17 cellular contexts compared by ENCODE assay signal in the genomic region with DNA sequence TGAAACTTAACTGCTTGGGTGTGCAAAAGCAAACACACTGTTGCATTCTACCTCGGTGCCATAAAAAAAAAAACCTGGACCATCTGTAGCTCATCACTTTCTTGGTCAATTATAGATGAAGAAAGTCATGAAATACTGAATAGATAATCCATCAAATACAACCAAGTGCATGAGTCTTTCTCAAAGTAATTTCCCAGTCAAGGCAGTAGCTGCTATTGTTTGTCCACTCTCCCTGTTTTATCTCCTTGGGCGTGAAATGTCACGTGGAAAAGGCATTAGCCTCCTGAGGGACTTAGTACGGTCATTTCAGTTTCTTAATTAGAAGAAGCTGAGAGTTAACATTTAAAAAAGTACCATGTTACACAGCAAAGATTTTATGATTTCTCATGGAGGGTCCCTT.
DNase-seq lines count a peak whose midpoint lies in the region; TF ChIP-seq lines count a peak whose summit lies in the region.
"Had no signal": no experiment of that assay in that cellular context is flagged by ENCODE, and none has a peak within 500 bp of the region (broad histone marks: within the 10 kb centered on the region; RNA-seq: fewer than 3 reads in every experiment).

No MANE protein-coding gene starts in this region.

- H3K36me3 ChIP-seq in ACC112 (ENCODE audit: insufficient read depth, low read length) (no peaks in the 10 kb centered on the region), OCI-LY1 (ENCODE audit: insufficient read depth, low read length) (no peaks in the 10 kb centered on the region), neural progenitor cell (no peaks in the 10 kb centered on the region), right atrium auricular region (no peaks in the 10 kb centered on the region)
- H3K36me3 ChIP-seq: BLaER1 treated with 17β-estradiol and CSF1 and Interleukin-3, amounts not matched to agents 10 nM and 100 nM had no signal

- H3K9me3 Mint-ChIP-seq in neural progenitor cell = no peaks in the 10 kb centered on the region
- H3K9me3 Mint-ChIP-seq: HFFc6 had no signal

- H3K9me2 ChIP-seq in OCI-LY1 (ENCODE audit: low read depth, low read length) = no peaks in the 10 kb centered on the region

- DNase-seq in foreskin melanocyte = peak; percentile 74
- DNase-seq in neural progenitor cell (ENCODE audit: low spot score) = no peak
- DNase-seq in right atrium auricular region (ENCODE audit: low spot score) = no peak
- no peak for DNase-seq in NCI-H345 treated with DMSO at 0.1 percent for 48 hours (lab: John Stamatoyannopoulos, UW; ENCODE audit: unreplicated experiment)
- DNase-seq in COR-L47 (lab: John Stamatoyannopoulos, UW) = no peak
- DNase-seq in caudate nucleus (lab: John Stamatoyannopoulos, UW) = no peak
- DNase-seq: 8988T; ACHN; Calu3; CD4-positive, CD25-positive, alpha-beta regulatory T cell; DMS 273 treated with DMSO at 0.1 percent for 48 hours; DMS79; HCEC 1CT; HFFc6 had no signal

- no peak overlapping the region for H3K27ac ChIP-seq in ACC112 (ENCODE audit: low read depth, low read length)
- no peak overlapping the region for H3K27ac ChIP-seq in OCI-LY1 (ENCODE audit: low read depth, low read length, poor library complexity, severe bottlenecking)
- no peak overlapping the region for H3K27ac ChIP-seq in neural progenitor cell
- no peak overlapping the region for H3K27ac ChIP-seq in right atrium auricular region
- H3K27ac ChIP-seq in caudate nucleus (ENCODE audit: low read depth, low read length) = no peak overlapping the region
- H3K27ac ChIP-seq: BLaER1 treated with 17β-estradiol and CSF1 and Interleukin-3, amounts not matched to agents 10 nM and 100 nM had no signal

- H3K9ac ChIP-seq in OCI-LY1 (ENCODE audit: low read length) (no peak overlapping the region), neural progenitor cell (no peak overlapping the region)
- H3K9ac ChIP-seq: BLaER1 treated with 17β-estradiol and CSF1 and Interleukin-3, amounts not matched to agents 10 nM and 100 nM had no signal

- no peaks in the 10 kb centered on the region for H3F3A ChIP-seq in OCI-LY1 (ENCODE audit: insufficient read depth, low read length)
- no peaks in the 10 kb centered on the region for H3F3A ChIP-seq in neural progenitor cell (ENCODE audit: low read depth)

- H3K4me1 Mint-ChIP-seq in neural progenitor cell = no peaks in the 10 kb centered on the region
- H3K4me1 Mint-ChIP-seq: CD4-positive, CD25-positive, alpha-beta regulatory T cell had no signal

- no peaks in the 10 kb centered on the region for H3K9me3 ChIP-seq in OCI-LY1 (ENCODE audit: low read length)
- H3K9me3 ChIP-seq in neural progenitor cell (ENCODE audit: low read depth) = no peaks in the 10 kb centered on the region
- H3K9me3 ChIP-seq in right atrium auricular region = no peaks in the 10 kb centered on the region
- H3K9me3 ChIP-seq: BLaER1 treated with 17β-estradiol and CSF1 and Interleukin-3, amounts not matched to agents 10 nM and 100 nM had no signal

- H3K4me1 ChIP-seq in ACC112 (ENCODE audit: control insufficient read depth, insufficient read depth, low read length, unreplicated experiment) (no peaks in the 10 kb centered on the region), OCI-LY1 (ENCODE audit: insufficient read depth, low read length, severe bottlenecking) (peaks cover 26% of the 10 kb centered on the region), neural progenitor cell (no peaks in the 10 kb centered on the region), right atrium auricular region (no peaks in the 10 kb centered on the region)

- H3K36me3 Mint-ChIP-seq in neural progenitor cell = no peaks in the 10 kb centered on the region
- H3K36me3 Mint-ChIP-seq: CD4-positive, CD25-positive, alpha-beta regulatory T cell had no signal

- H3K27me3 ChIP-seq in ACC112 (ENCODE audit: insufficient read depth, low read length) = no peaks in the 10 kb centered on the region
- no peaks in the 10 kb centered on the region for H3K27me3 ChIP-seq in OCI-LY1 (ENCODE audit: insufficient read depth, low read length)
- H3K27me3 ChIP-seq in neural progenitor cell = no peaks in the 10 kb centered on the region
- no peaks in the 10 kb centered on the region for H3K27me3 ChIP-seq in right atrium auricular region
- H3K27me3 ChIP-seq: BLaER1 treated with 17β-estradiol and CSF1 and Interleukin-3, amounts not matched to agents 10 nM and 100 nM had no signal

- H3K4me3 Mint-ChIP-seq in neural progenitor cell = no peak overlapping the region
- H3K4me3 Mint-ChIP-seq: CD4-positive, CD25-positive, alpha-beta regulatory T cell; HFFc6 had no signal

- H3K4me3 ChIP-seq in ACC112 (ENCODE audit: low read depth, low read length) = no peak overlapping the region
- no peak overlapping the region for H3K4me3 ChIP-seq in OCI-LY1 (ENCODE audit: low read depth, low read length, poor library complexity, severe bottlenecking)
- H3K4me3 ChIP-seq in neural progenitor cell = no peak overlapping the region
- no peak overlapping the region for H3K4me3 ChIP-seq in right atrium auricular region
- H3K4me3 ChIP-seq: BLaER1 treated with 17β-estradiol and CSF1 and Interleukin-3, amounts not matched to agents 10 nM and 100 nM had no signal

- H3K79me2 ChIP-seq in ACC112 (ENCODE audit: control insufficient read depth, insufficient read depth, low read length, unreplicated experiment) (no peaks in the 10 kb centered on the region), OCI-LY1 (ENCODE audit: insufficient read depth, low read length) (no peaks in the 10 kb centered on the region), neural progenitor cell (ENCODE audit: low read depth) (no peaks in the 10 kb centered on the region)

- H3K27me3 Mint-ChIP-seq in neural progenitor cell (ENCODE audit: insufficient read depth, low read depth) = no peaks in the 10 kb centered on the region
- H3K27me3 Mint-ChIP-seq: CD4-positive, CD25-positive, alpha-beta regulatory T cell had no signal

- no peaks in the 10 kb centered on the region for H4K20me1 ChIP-seq in OCI-LY1 (ENCODE audit: insufficient read depth, low read length)
- H4K20me1 ChIP-seq in neural progenitor cell (ENCODE audit: low read depth) = no peaks in the 10 kb centered on the region
- H4K20me1 ChIP-seq: BLaER1 treated with 17β-estradiol and CSF1 and Interleukin-3, amounts not matched to agents 10 nM and 100 nM had no signal

- no peak overlapping the region for H3K27ac Mint-ChIP-seq in neural progenitor cell
- H3K27ac Mint-ChIP-seq: CD4-positive, CD25-positive, alpha-beta regulatory T cell; HFFc6 had no signal

- TF ChIP-seq CTCF in OCI-LY1 (IDR thresholded peaks at IDR 0.05; ENCODE audit: low read length) (no peak), neural progenitor cell (IDR thresholded peaks at IDR 0.05) (no peak), right atrium auricular region (IDR thresholded peaks at IDR 0.05) (no peak)

- peak overlapping the region; percentile 39 for H2AFZ ChIP-seq in ACC112 (ENCODE audit: low read length, unreplicated experiment)
- peak overlapping the region; percentile 90 for H2AFZ ChIP-seq in OCI-LY1 (ENCODE audit: low read length)
- peak overlapping the region; percentile 50 for H2AFZ ChIP-seq in neural progenitor cell (replicated peaks)

- H3K4me2 ChIP-seq in OCI-LY1 (ENCODE audit: low read length) = peak overlapping the region; percentile 44
- no peak overlapping the region for H3K4me2 ChIP-seq in neural progenitor cell
- H3K4me2 ChIP-seq: BLaER1 treated with 17β-estradiol and CSF1 and Interleukin-3, amounts not matched to agents 10 nM and 100 nM had no signal

Comparison
In these comparisons a context has a peak if more than half of its experiments do, and no peak if none do; other contexts are left out.
1. H2AFZ ChIP-seq: peak in every context shown above with its lines; median percentile 90 in OCI-LY1; 50 in neural progenitor cell; 39 in ACC112.